In genomic region chr3:52967398-52967797, GRCh38 we compare ENCODE assay signal across 22 cellular contexts.
"Had no signal": no experiment of that assay in that cellular context is flagged by ENCODE, and none has a peak within 500 bp of the region (broad histone marks: within the 10 kb centered on the region; RNA-seq: fewer than 3 reads in every experiment).

No MANE protein-coding gene starts in this region.

- H3K27ac ChIP-seq: ascending aorta, body of pancreas had no signal

- H3K36me3 ChIP-seq: ascending aorta had no signal

- H3K4me1 ChIP-seq: ascending aorta had no signal

- DNase-seq: activated CD4-positive, alpha-beta T cell treated with anti-CD3 and anti-CD28 coated beads, Interleukin-2, amount 10 ng/mL, durations not matched to agents 7 days and 5 days; activated CD4-positive, CD25-positive, alpha-beta regulatory T cell; activated CD8-positive, alpha-beta memory T cell treated with anti-CD3 and anti-CD28 coated beads, Interleukin-2, amount 10 ng/mL, durations not matched to agents 7 days and 5 days; activated effector memory CD4-positive, alpha-beta T cell treated with Interleukin-2 at 50 U/mL for 16 hours; activated naive CD4-positive, alpha-beta T cell; activated T-cell treated with anti-CD3 and anti-CD28 coated beads, Interleukin-2, amount 50 U/mL, for 24 hours; amniotic stem cell; body of pancreas; central memory CD4-positive, alpha-beta T cell; MM.1S; NCI-H1105 treated with DMSO at 0.1 percent for 48 hours; NCI-H1436 treated with DMSO at 0.1 percent for 48 hours; NCI-H187; NCI-H2081; NCI-H510A treated with DMSO at 0.1 percent for 48 hours; NCI-H69; SHP77; T-helper 2 cell; T1000 had no signal

- H3K27ac Mint-ChIP-seq: activated CD4-positive, alpha-beta T cell treated with anti-CD3 and anti-CD28 coated beads, Interleukin-2, amount 10 ng/mL, durations not matched to agents 7 days and 5 days; activated CD8-positive, alpha-beta memory T cell treated with anti-CD3 and anti-CD28 coated beads, Interleukin-2, amount 10 ng/mL, durations not matched to agents 7 days and 5 days; activated T-helper 1 cell treated with anti-CD3 and anti-CD28 coated beads, Interleukin-12 subunit alpha, Interleukin-12 subunit beta, Interleukin-2, Interleukin-4 antibody, amounts not matched to agents 30 ng/mL and 10 ng/mL and 1 ng/mL, durations not matched to agents 14 hours and 24 hours and 36 hours had no signal

- H3K27me3 ChIP-seq: ascending aorta, body of pancreas had no signal

- ATAC-seq: activated CD8-positive, alpha-beta memory T cell treated with anti-CD3 and anti-CD28 coated beads, Interleukin-2, amount 10 ng/mL, durations not matched to agents 7 days and 5 days; body of pancreas had no signal

- H3K4me3 ChIP-seq: ascending aorta, body of pancreas had no signal

- H3K27me3 Mint-ChIP-seq: activated CD4-positive, alpha-beta T cell treated with anti-CD3 and anti-CD28 coated beads, Interleukin-2, amount 10 ng/mL, durations not matched to agents 7 days and 5 days; activated CD8-positive, alpha-beta memory T cell treated with anti-CD3 and anti-CD28 coated beads, Interleukin-2, amount 10 ng/mL, durations not matched to agents 7 days and 5 days; activated naive CD4-positive, alpha-beta T cell treated with anti-CD3 and anti-CD28 coated beads, Interleukin-2, amount 50 U/mL, for 24 hours; activated T-cell treated with anti-CD3 and anti-CD28 coated beads, Interleukin-2, amount 50 U/mL, for 24 hours had no signal

- H3K9me3 ChIP-seq: ascending aorta, body of pancreas had no signal

- H3K4me3 Mint-ChIP-seq: activated CD4-positive, alpha-beta T cell treated with anti-CD3 and anti-CD28 coated beads, Interleukin-2, amount 10 ng/mL, durations not matched to agents 7 days and 5 days; activated CD8-positive, alpha-beta memory T cell treated with anti-CD3 and anti-CD28 coated beads, Interleukin-2, amount 10 ng/mL, durations not matched to agents 7 days and 5 days; activated naive CD4-positive, alpha-beta T cell treated with anti-CD3 and anti-CD28 coated beads, Interleukin-2, amount 50 U/mL, for 24 hours; activated T-cell treated with anti-CD3 and anti-CD28 coated beads, Interleukin-2, amount 50 U/mL, for 24 hours; activated T-helper 1 cell treated with anti-CD3 and anti-CD28 coated beads, Interleukin-12 subunit alpha, Interleukin-12 subunit beta, Interleukin-2, Interleukin-4 antibody, amounts not matched to agents 30 ng/mL and 10 ng/mL and 1 ng/mL, durations not matched to agents 14 hours and 24 hours and 36 hours had no signal

- H3K9me3 Mint-ChIP-seq: activated CD4-positive, alpha-beta T cell treated with anti-CD3 and anti-CD28 coated beads, Interleukin-2, amount 10 ng/mL, durations not matched to agents 7 days and 5 days; activated naive CD4-positive, alpha-beta T cell treated with anti-CD3 and anti-CD28 coated beads, Interleukin-2, amount 50 U/mL, for 24 hours; activated T-cell treated with anti-CD3 and anti-CD28 coated beads, Interleukin-2, amount 50 U/mL, for 24 hours; activated T-helper 1 cell treated with anti-CD3 and anti-CD28 coated beads, Interleukin-12 subunit alpha, Interleukin-12 subunit beta, Interleukin-2, Interleukin-4 antibody, amounts not matched to agents 30 ng/mL and 10 ng/mL and 1 ng/mL, durations not matched to agents 14 hours and 24 hours and 36 hours had no signal
